In the genomic region with DNA sequence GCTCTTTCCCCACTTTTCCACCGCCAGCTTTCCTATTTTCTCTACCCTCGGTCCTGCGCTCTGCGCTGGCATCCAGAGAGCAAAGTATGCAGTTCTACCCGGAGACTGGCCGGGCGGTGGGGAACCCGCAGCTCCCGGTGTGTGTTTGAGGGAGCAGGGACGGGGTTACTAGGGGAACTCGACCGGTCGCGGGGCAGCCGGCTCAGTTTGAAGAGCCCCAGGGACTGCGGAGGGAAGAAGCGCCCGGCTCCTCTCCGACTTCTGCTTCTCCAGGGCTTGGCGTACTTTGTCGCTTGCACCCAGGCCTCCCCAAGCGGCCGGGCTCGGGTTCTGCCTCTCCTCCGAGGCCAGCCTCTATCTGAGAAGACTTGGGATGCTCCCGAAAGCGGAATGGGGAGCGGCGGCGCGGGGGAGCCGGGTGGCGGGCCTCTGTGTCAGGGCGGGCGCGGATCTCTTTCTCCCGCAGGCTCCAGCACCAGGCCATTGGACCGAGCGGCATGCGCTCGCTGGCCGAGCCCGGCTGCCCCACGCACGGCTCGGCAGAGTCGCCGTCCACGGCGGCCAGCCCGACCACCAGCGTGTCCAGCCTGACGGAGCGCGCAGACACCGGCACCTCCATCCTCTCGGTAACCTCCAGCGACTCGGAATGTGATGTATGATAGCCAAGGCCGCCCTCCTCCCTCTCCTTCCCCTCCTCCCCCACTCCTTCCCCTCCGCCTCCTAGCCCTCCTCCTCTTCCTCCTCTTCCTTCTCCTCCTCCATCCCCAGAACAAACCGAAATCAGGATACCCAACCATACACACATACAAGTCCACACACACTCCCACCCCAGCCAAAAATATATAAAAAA, we compare ENCODE assay signal across 1 cellular context.
TF ChIP-seq lines count a peak whose summit lies in the region.

No MANE protein-coding gene starts in this region.

TF ChIP-seq in neural cell, 6 proteins besides CTCF, POLR2A, EP300 and RAD21 (continued from another document):
- TF ChIP-seq REST (IDR thresholded peaks at IDR 0.05; ENCODE audit: borderline replicate concordance), result peak; percentile 11
- TF ChIP-seq EZH2 (IDR thresholded peaks at IDR 0.05; ENCODE audit: borderline replicate concordance, insufficient read depth, low read length, poor library complexity, severe bottlenecking), result no peak
- no peak for TF ChIP-seq POLR2AphosphoS5 (IDR thresholded peaks at IDR 0.05)
